12 cellular contexts compared by ENCODE assay signal in the genomic region with DNA sequence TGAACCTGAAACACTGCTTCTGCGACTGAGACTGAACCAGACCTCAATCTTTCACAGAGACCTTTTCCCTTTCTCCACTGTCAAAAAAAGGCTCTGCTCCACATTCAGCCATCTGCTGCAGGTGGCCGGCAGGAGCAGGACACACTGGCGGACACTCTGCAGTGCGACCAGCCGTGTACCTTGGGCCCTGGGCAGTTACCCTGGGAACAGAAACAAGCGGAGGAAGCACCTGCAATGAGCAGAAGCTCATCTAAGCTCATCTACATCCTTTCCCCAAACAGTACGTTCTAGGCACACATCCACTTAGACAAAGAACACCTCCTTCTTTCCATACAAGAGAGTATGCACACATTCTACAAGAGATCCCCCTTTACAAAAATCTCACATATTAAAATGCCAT. TPM values are rescaled to one million over a fixed set of nuclear protein-coding genes. Genes with fewer than 3 reads are reported as not detected.
A peak's percentile ranks its signal among the peaks of the same experiment; 100 is the strongest.
DNase-seq lines count a peak whose midpoint lies in the region; ATAC-seq, FAIRE-seq and TF ChIP-seq lines count a peak whose summit lies in the region.
"Had no signal": no experiment of that assay in that cellular context is flagged by ENCODE, and none has a peak within 500 bp of the region (broad histone marks: within the 10 kb centered on the region; RNA-seq: fewer than 3 reads in every experiment).

No MANE protein-coding gene starts in this region.

- H3K9me3 Mint-ChIP-seq in CD8-positive, alpha-beta T cell = no peaks in the 10 kb centered on the region

- CTCF ChIA-PET in CD8-positive, alpha-beta T cell (lab: Charles Lee) = no interaction called here
- CTCF ChIA-PET in GM12878 (lab: Yijun Ruan, JAX) = interaction anchor here (0.6 to 7.7 kb wide), 14 partner anchors 9 to 100 kb away, joined by 3 to 87 read pairs (median 4); no protein-coding TSS in a partner anchor

- peak overlapping the region; percentile 33; the same call in 1 of the 2 replicates for H3K9ac ChIP-seq in GM12878 (ENCODE audit: control insufficient read depth, insufficient read depth, low read length)

- H3K4me1 ChIP-seq in CD8-positive, alpha-beta T cell (ENCODE audit: insufficient read depth, low read length) = peaks cover 24% of the 10 kb centered on the region
- H3K4me1 ChIP-seq in GM12878 (ENCODE audit: control insufficient read depth, insufficient read depth, low read length) = peaks cover 91% of the 10 kb centered on the region
- H3K4me1 ChIP-seq: breast epithelium had no signal

- no peaks in the 10 kb centered on the region for H3K36me3 ChIP-seq in CD8-positive, alpha-beta T cell (ENCODE audit: insufficient read depth, low read length)
- peaks cover 9 to 16% of the 10 kb centered on the region in 2 experiments for H3K36me3 ChIP-seq in GM12878 (ENCODE audit: control insufficient read depth in 2 of 2, insufficient read depth in 2 of 2, low read length in 1 of 2)
- H3K36me3 ChIP-seq: breast epithelium had no signal

- peaks cover 19% of the 10 kb centered on the region for H3K36me3 Mint-ChIP-seq in CD8-positive, alpha-beta T cell

- TF ChIP-seq CTCF in CD8-positive, alpha-beta T cell (IDR thresholded peaks at IDR 0.05) = no peak
- no peak for TF ChIP-seq CTCF in GM12878 (IDR thresholded peaks at IDR 0.05 in 2 of 3, conservative IDR thresholded peaks at IDR 0.05 in 1 of 3; ENCODE audit: control insufficient read depth in 2 of 3, extremely low read depth in 1 of 3, insufficient read depth in 1 of 3, low read depth in 3 of 3, low read length in 3 of 3)
- TF ChIP-seq CTCF in GM10266 (IDR thresholded peaks at IDR 0.05; ENCODE audit: control insufficient read depth, insufficient read depth, low read depth, missing control alignments) = no peak

- H3K9me3 ChIP-seq in CD8-positive, alpha-beta T cell (ENCODE audit: low read length) = no peaks in the 10 kb centered on the region
- H3K9me3 ChIP-seq in GM12878 (replicated peaks; ENCODE audit: control insufficient read depth, insufficient read depth, low read length) = no peaks in the 10 kb centered on the region
- H3K9me3 ChIP-seq: breast epithelium, neutrophil had no signal

- H3K4me3 Mint-ChIP-seq in CD8-positive, alpha-beta T cell = no peak overlapping the region

- H3K4me3 ChIP-seq in CD8-positive, alpha-beta T cell (ENCODE audit: low read depth, low read length) = no peak overlapping the region
- peak overlapping the region; percentile 33; the same call in 1 of the 2 replicates for H3K4me3 ChIP-seq in GM12878
- H3K4me3 ChIP-seq: breast epithelium had no signal

- TF ChIP-seq EP300 in GM12878 (IDR thresholded peaks at IDR 0.05; ENCODE audit: borderline replicate concordance in 1 of 2, control insufficient read depth in 1 of 2, low read depth in 2 of 2, low read length in 2 of 2) = no peak

- no peak for ATAC-seq in CD8-positive, alpha-beta T cell
- ATAC-seq in GM19043 (IDR thresholded peaks at IDR 0.05; ENCODE audit: low read depth, unreplicated experiment) (peak; percentile 44), HG02885 (IDR thresholded peaks at IDR 0.05; ENCODE audit: poor library complexity, unreplicated experiment) (peak; percentile 38), GM12878 (peak; percentile 27)

- H4K20me1 ChIP-seq in GM12878 (ENCODE audit: control insufficient read depth, insufficient read depth) = peaks cover 7% of the 10 kb centered on the region; the same call in 1 of the 2 replicates

- no peak overlapping the region for H2AFZ ChIP-seq in GM12878 (ENCODE audit: control insufficient read depth, low read depth, low read length)

- H3K27me3 ChIP-seq in CD8-positive, alpha-beta T cell (ENCODE audit: insufficient read depth, low read length) = no peaks in the 10 kb centered on the region
- no peaks in the 10 kb centered on the region for H3K27me3 ChIP-seq in GM12878 (replicated peaks in 1 of 2; ENCODE audit: control insufficient read depth in 2 of 2, insufficient read depth in 2 of 2, low read length in 1 of 2)
- H3K27me3 ChIP-seq: breast epithelium, neutrophil had no signal

- no peak; the same call in 1 of the 2 replicates for TF ChIP-seq POLR2A in GM12878 (IDR thresholded peaks at IDR 0.05; ENCODE audit: low read depth, low read length)

- SMC1A ChIA-PET in GM12878 (lab: Charles Lee; ENCODE audit: uncharacterized antibody, unreplicated experiment) = interaction anchor here (0.6 to 9.9 kb wide), 9 partner anchors 9 to 91 kb away, joined by 3 to 139 read pairs (median 23); no protein-coding TSS in a partner anchor

- no peaks in the 10 kb centered on the region for H3K27me3 Mint-ChIP-seq in CD8-positive, alpha-beta T cell (ENCODE audit: low read depth)

- intact Hi-C loops in CD8-positive, alpha-beta T cell (cut with DNase I, micrococcal nuclease) = loop anchor here in 1 of 2 experiments (5.0 kb wide), 1 partner anchor 47 kb away; no protein-coding TSS in a partner anchor
- intact Hi-C loops in GM12878 (cut with micrococcal nuclease; ENCODE audit: unreplicated experiment) = no loop called here

- H3K4me2 ChIP-seq in GM12878 (ENCODE audit: control insufficient read depth, insufficient read depth) = peak overlapping the region; percentile 36

- peaks cover 100% of the 10 kb centered on the region for H3K79me2 ChIP-seq in GM12878 (ENCODE audit: control insufficient read depth, insufficient read depth, low read length)

- no peak for FAIRE-seq in GM12878 (lab: Jason Lieb, UNC)
- FAIRE-seq: keratinocyte had no signal

- no peak for TF ChIP-seq RAD21 in GM12878 (IDR thresholded peaks at IDR 0.05; ENCODE audit: insufficient read depth, low read depth, low read length)

- RAD21 ChIA-PET in GM12878 (lab: Charles Lee; ENCODE audit: unreplicated experiment) = interaction anchor here (0.9 to 8.3 kb wide), 7 partner anchors 15 to 134 kb away, joined by 4 to 179 read pairs (median 5); partner anchors contain the start of gene VOPP1

- WGBS in GM12878 (ENCODE audit: insufficient coverage, insufficient replicate concordance, low lambda C conversion rate, missing lambda C conversion rate) = 0% methylated on average over 7 of the region's 7 CpGs

- H3K27ac Mint-ChIP-seq in CD8-positive, alpha-beta T cell = peak overlapping the region; percentile 32

- no TSS peak for BruUV-seq in GM12878 (replicated peaks; lab: Mats Ljungman, UMichigan)

- peaks cover 86% of the 10 kb centered on the region for H3K4me1 Mint-ChIP-seq in CD8-positive, alpha-beta T cell (ENCODE audit: low read depth)

- no peak overlapping the region for H3K27ac ChIP-seq in CD8-positive, alpha-beta T cell (ENCODE audit: low read depth, low read length)
- peak overlapping the region; percentile 82 for H3K27ac ChIP-seq in GM12878 (ENCODE audit: control insufficient read depth, insufficient read depth)
- H3K27ac ChIP-seq: neutrophil had no signal

- in situ Hi-C loops in GM12878 (cut with MboI) = no loop called here

- POLR2A ChIA-PET in CD8-positive, alpha-beta T cell (lab: Charles Lee) = no interaction called here
- POLR2A ChIA-PET in GM12878 (lab: Charles Lee) = interaction anchor here (1.2 to 6.8 kb wide), 7 partner anchors 9 to 34 kb away, joined by 3 to 123 read pairs (median 21); no protein-coding TSS in a partner anchor

- no peak for DNase-seq in CD8-positive, alpha-beta T cell
- no peak for DNase-seq in GM12878 (ENCODE audit: low read depth, low spot score)
- DNase-seq in NCI-H2171 treated with DMSO at 0.1 percent for 48 hours (lab: John Stamatoyannopoulos, UW) = no peak
- DNase-seq in inferior parietal cortex (ENCODE audit: extremely low spot score) = no peak
- no peak for DNase-seq in GM10266 (ENCODE audit: extremely low spot score)
- no peak for DNase-seq in SKM-1 (lab: John Stamatoyannopoulos, UW; ENCODE audit: unreplicated experiment)
- DNase-seq: NCI-H187 had no signal

TF ChIP-seq in GM12878, 131 proteins besides CTCF, POLR2A, EP300 and RAD21:
- TF ChIP-seq ZSCAN29 (IDR thresholded peaks at IDR 0.05) = no peak
- TF ChIP-seq TCF12 (IDR thresholded peaks at IDR 0.05; ENCODE audit: low read depth, low read length) = peak; percentile 53; the same call in 1 of the 2 replicates
- no peak for TF ChIP-seq KLF5 (IDR thresholded peaks at IDR 0.05; ENCODE audit: partially characterized antibody)
- peak; percentile 51; the same call in 1 of the 2 replicates for TF ChIP-seq POLR2AphosphoS5 (IDR thresholded peaks at IDR 0.05; ENCODE audit: low read length)
- peak; percentile 68; the same call in 1 of the 2 replicates for TF ChIP-seq TCF3 (IDR thresholded peaks at IDR 0.05; ENCODE audit: borderline replicate concordance, insufficient read depth, low read depth, low read length)

RNA-seq across cellular contexts. Expression of gene VOPP1, which starts 22.8 kb away (rescaled TPM):
- total RNA-seq in CD8-positive, alpha-beta T cell = 10 to 100 TPM; 38.7 to 38.9 TPM
- total RNA-seq in GM12878 (2013; cell fraction: nucleolus; rRNA removed) = 130 and 131 TPM in 2 replicates
- 198 and 200 TPM in 2 replicates for total RNA-seq in GM12878 (2014; rRNA removed)
- 135 and 144 TPM in 2 replicates for total RNA-seq in GM12878 (2014; rRNA removed; fragmentation: Illumina TruSeq; extraction: Trizol)
- 205 and 206 TPM in 2 replicates for total RNA-seq in GM12878 (2021)
- polyA plus RNA-seq in GM12878 (2011; ENCODE audit: low read depth) = 123 TPM
- polyA plus RNA-seq in GM12878 (2011; rRNA removed) = 101 and 118 TPM in 2 replicates
- polyA plus RNA-seq in GM12878 (2011; cell fraction: cytosol; rRNA removed) = 103 and 118 TPM in 2 replicates
- 51.0 and 62.5 TPM in 2 replicates for polyA plus RNA-seq in GM12878 (2011; cell fraction: nucleus; rRNA removed)
- 135 and 137 TPM in 2 replicates for polyA plus RNA-seq in GM12878 (2012)
- polyA plus RNA-seq in GM12878 (2014; fragmentation: Illumina TruSeq; extraction: Trizol) = 116 and 141 TPM in 2 replicates
- polyA plus RNA-seq in GM12878 (2014; fragmentation: Nextera tagmentation; extraction: Ambion mirVana) = 10 to 100 TPM; 32.8 to 78.5 TPM
- polyA plus RNA-seq in GM12878 (2014; rRNA removed) = 203 and 212 TPM in 2 replicates
- polyA plus RNA-seq in GM12878 (2016; fragmentation: Nextera tagmentation; extraction: Ambion mirVana) = 10 to 100 TPM; 54.4 to 71.5 TPM
- polyA minus RNA-seq in GM12878 (2011; rRNA and poly(A)+ RNA removed) = 139 and 160 TPM in 2 replicates
- 60.1 and 81.5 TPM in 2 replicates for polyA minus RNA-seq in GM12878 (2011; cell fraction: cytosol; rRNA and poly(A)+ RNA removed)
- polyA minus RNA-seq in GM12878 (2011; cell fraction: nucleus; rRNA and poly(A)+ RNA removed) = 37.2 and 80.3 TPM in 2 replicates
